In genomic region chr17:50973557-50974494, GRCh38 we compare ENCODE assay signal across 30 cellular contexts.
"Had no signal": no experiment of that assay in that cellular context is flagged by ENCODE, and none has a peak within 500 bp of the region (broad histone marks: within the 10 kb centered on the region; RNA-seq: fewer than 3 reads in every experiment).

No MANE protein-coding gene starts in this region.

- H3K4me1 ChIP-seq: foreskin keratinocyte, gastroesophageal sphincter, pancreas, testis, upper lobe of right lung, uterus had no signal

- H3K36me3 ChIP-seq: uterus had no signal

- H3K27ac Mint-ChIP-seq: mesothelial cell of epicardium; natural killer cell treated with Interleukin-12 subunit alpha and Interleukin-12 subunit beta and Interleukin-15 and Interleukin-18, amount 100 ng/mL, for 72 hours; stimulated activated memory B cell treated with anti-CD40 and anti-IgM and Interleukin-4, amounts not matched to agents 10 μg/mL and 1 μg/mL and 100 μg/mL, for 72 hours had no signal

- ATAC-seq: foreskin keratinocyte; gastroesophageal sphincter; heart left ventricle; left cardiac atrium; left lung; mucosa of descending colon; pancreas; sciatic nerve; stimulated activated memory B cell treated with anti-CD40 and anti-IgM and Interleukin-4, amounts not matched to agents 10 μg/mL and 1 μg/mL and 100 μg/mL, for 72 hours; stimulated activated naive CD8-positive, alpha-beta T cell treated with anti-CD3 and anti-CD28 coated beads, Interleukin-15, Interleukin-2, amounts not matched to agents 100 U/mL and 50 U/mL, for 24 hours; upper lobe of right lung had no signal

- H3K27me3 Mint-ChIP-seq: naive B cell; natural killer cell treated with Interleukin-12 subunit alpha and Interleukin-12 subunit beta and Interleukin-15 and Interleukin-18, amount 100 ng/mL, for 72 hours; stimulated activated memory B cell treated with anti-CD40 and anti-IgM and Interleukin-4, amounts not matched to agents 10 μg/mL and 1 μg/mL and 100 μg/mL, for 72 hours had no signal

- H3K27ac ChIP-seq: coronary artery, esophagus muscularis mucosa, foreskin keratinocyte, gastroesophageal sphincter, heart left ventricle, hepatocyte, left lung, neutrophil, pancreas, testis, transverse colon, upper lobe of right lung, uterus had no signal

- DNase-seq: dermis blood vessel endothelial cell; effector memory CD4-positive, alpha-beta T cell; foreskin keratinocyte; heart left ventricle; left cardiac atrium; left lung; mesenchymal stem cell; mucosa of descending colon; naive B cell; pancreas; stimulated activated CD4-positive, alpha-beta T cell treated with anti-CD3 and anti-CD28 coated beads, Interleukin-12 subunit alpha, Interleukin-12 subunit beta, amount 100 ng/mL, for 4 hours; stimulated activated CD4-positive, alpha-beta T cell treated with anti-CD3 and anti-CD28 coated beads, Interleukin-1b, Interleukin-23, amount 100 ng/mL, for 48 hours; stimulated activated CD4-positive, alpha-beta T cell treated with anti-CD3 and anti-CD28 coated beads, Interleukin-4, amount 100 ng/mL, for 24 hours; stimulated activated naive CD8-positive, alpha-beta T cell treated with anti-CD3 and anti-CD28 coated beads, Interleukin-15, Interleukin-2, amounts not matched to agents 100 U/mL and 50 U/mL, for 24 hours; substantia nigra; testis; transverse colon; upper lobe of right lung; uterus had no signal

- H3K9me3 Mint-ChIP-seq: mesothelial cell of epicardium; naive B cell; natural killer cell treated with Interleukin-12 subunit alpha and Interleukin-12 subunit beta and Interleukin-15 and Interleukin-18, amount 100 ng/mL, for 72 hours; neural crest cell; stimulated activated memory B cell treated with anti-CD40 and anti-IgM and Interleukin-4, amounts not matched to agents 10 μg/mL and 1 μg/mL and 100 μg/mL, for 72 hours had no signal

- H3K4me3 Mint-ChIP-seq: mesothelial cell of epicardium; naive B cell; natural killer cell treated with Interleukin-12 subunit alpha and Interleukin-12 subunit beta and Interleukin-15 and Interleukin-18, amount 100 ng/mL, for 72 hours; neural crest cell; stimulated activated memory B cell treated with anti-CD40 and anti-IgM and Interleukin-4, amounts not matched to agents 10 μg/mL and 1 μg/mL and 100 μg/mL, for 72 hours had no signal

- H3K4me3 ChIP-seq: coronary artery, esophagus muscularis mucosa, gastroesophageal sphincter, heart left ventricle, hepatocyte, left lung, mucosa of descending colon, pancreas, smooth muscle cell, testis, transverse colon, upper lobe of right lung, uterus had no signal

- H3K27me3 ChIP-seq: esophagus muscularis mucosa, foreskin keratinocyte, gastroesophageal sphincter, heart left ventricle, hepatocyte, left lung, neutrophil, pancreas, testis, transverse colon, upper lobe of right lung, uterus had no signal

- H3K9me3 ChIP-seq: esophagus muscularis mucosa, gastroesophageal sphincter, heart left ventricle, left lung, mucosa of descending colon, neutrophil, pancreas, testis, transverse colon, upper lobe of right lung, uterus had no signal
